In the genomic region with DNA sequence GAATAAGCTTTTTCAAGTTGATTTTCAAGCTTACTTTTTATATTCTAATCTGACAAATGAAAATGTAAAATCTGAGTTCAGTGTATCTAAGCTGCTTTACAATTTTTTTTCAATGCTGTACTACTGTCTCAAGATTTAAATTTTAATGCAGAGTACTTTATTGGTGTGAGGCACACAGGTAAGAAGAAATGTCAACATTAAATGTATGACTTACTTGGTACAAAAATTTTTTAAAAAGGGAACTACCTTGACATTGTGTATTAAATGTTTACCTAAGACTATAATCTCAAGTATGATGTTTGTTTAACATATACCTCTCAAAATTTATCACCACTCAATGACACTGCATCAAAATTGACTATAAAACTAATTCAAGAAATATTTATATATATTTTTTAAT, we compare ENCODE assay signal across 21 cellular contexts.
DNase-seq lines count a peak whose midpoint lies in the region; ATAC-seq, FAIRE-seq and TF ChIP-seq lines count a peak whose summit lies in the region.
"Had no signal": no experiment of that assay in that cellular context is flagged by ENCODE, and none has a peak within 500 bp of the region (broad histone marks: within the 10 kb centered on the region; RNA-seq: fewer than 3 reads in every experiment).

No MANE protein-coding gene starts in this region.

- BruUV-seq in HepG2 (replicated peaks; lab: Mats Ljungman, UMichigan): no TSS peak

- DNase-seq in DMS53 (lab: John Stamatoyannopoulos, UW): peak; percentile 6
- no peak for DNase-seq in DMS53 treated with DMSO at 0.1 percent for 48 hours (lab: John Stamatoyannopoulos, UW; ENCODE audit: unreplicated experiment)
- DNase-seq in HepG2 (ENCODE audit: low spot score): no peak
- DNase-seq in right lobe of liver: no peak
- DNase-seq in kidney: no peak
- DNase-seq in NCI-H146 treated with DMSO at 0.1 percent for 48 hours (lab: John Stamatoyannopoulos, UW; ENCODE audit: unreplicated experiment): no peak
- DNase-seq: AML-193; Caco-2; Calu3; CD4-positive, alpha-beta T cell; CD8-positive, alpha-beta T cell; DMS79 treated with DMSO at 0.1 percent for 48 hours; GF-D8 had no signal

- H3K27ac ChIP-seq in HepG2 (ENCODE audit: extremely low read length, insufficient read depth, low read length): no peak overlapping the region
- no peak overlapping the region for H3K27ac ChIP-seq in right lobe of liver
- no peak overlapping the region for H3K27ac ChIP-seq in kidney (ENCODE audit: low read depth in 2 of 2, low read length in 2 of 2)
- H3K27ac ChIP-seq: 22Rv1; A549; BLaER1 treated with 17β-estradiol and CSF1 and Interleukin-3, amounts not matched to agents 10 nM and 100 nM; C4-2B had no signal

- H4K20me1 ChIP-seq in HepG2 (ENCODE audit: insufficient read depth, low read length): no peaks in the 10 kb centered on the region
- H4K20me1 ChIP-seq: BLaER1 treated with 17β-estradiol and CSF1 and Interleukin-3, amounts not matched to agents 10 nM and 100 nM had no signal

- ATAC-seq in HepG2 (no peak), right lobe of liver (no peak)
- ATAC-seq: A549; CD8-positive, alpha-beta T cell had no signal

- H3K9ac ChIP-seq in HepG2 (ENCODE audit: insufficient read depth, low read depth, low read length) (no peak overlapping the region), kidney (ENCODE audit: low read length in 2 of 2) (no peak overlapping the region)
- H3K9ac ChIP-seq: BLaER1 treated with 17β-estradiol and CSF1 and Interleukin-3, amounts not matched to agents 10 nM and 100 nM had no signal

- H3K9me3 ChIP-seq in HepG2 (ENCODE audit: low read length) (no peaks in the 10 kb centered on the region), right lobe of liver (no peaks in the 10 kb centered on the region), kidney (ENCODE audit: control insufficient read depth in 1 of 2, low read length in 2 of 2) (no peaks in the 10 kb centered on the region)
- H3K9me3 ChIP-seq: A549; BLaER1 treated with 17β-estradiol and CSF1 and Interleukin-3, amounts not matched to agents 10 nM and 100 nM; Caco-2 had no signal

- CTCF ChIA-PET in HepG2 (lab: Yijun Ruan, JAX; ENCODE audit: low intra/inter-chr PET ratio, low total read pairs): no interaction called here

- TF ChIP-seq CTCF in HepG2 (CRISPR knock-in tag; IDR thresholded peaks at IDR 0.05): no peak
- TF ChIP-seq CTCF in right lobe of liver (IDR thresholded peaks at IDR 0.05): no peak
- TF ChIP-seq CTCF in kidney (IDR thresholded peaks at IDR 0.05; ENCODE audit: borderline replicate concordance, extremely low read depth, insufficient read depth): no peak

- H3K36me3 ChIP-seq in HepG2 (replicated peaks in 1 of 2; ENCODE audit: control insufficient read depth in 1 of 2, insufficient read depth in 2 of 2, low read length in 2 of 2) (no peaks in the 10 kb centered on the region; a peak in 1 of 5 replicates), right lobe of liver (no peaks in the 10 kb centered on the region), kidney (ENCODE audit: control insufficient read depth in 1 of 2, insufficient read depth in 2 of 2, low read length in 2 of 2) (no peaks in the 10 kb centered on the region)
- H3K36me3 ChIP-seq: BLaER1 treated with 17β-estradiol and CSF1 and Interleukin-3, amounts not matched to agents 10 nM and 100 nM had no signal

- H3K79me2 ChIP-seq in HepG2 (ENCODE audit: insufficient read depth, low read length): no peaks in the 10 kb centered on the region

- POLR2A ChIA-PET in HepG2 (lab: Yijun Ruan, JAX): no interaction called here

- in situ Hi-C loops in HepG2 (cut with HindIII; ENCODE audit: extremely low pct_ligation_motif_present, low pct_unique_long_range_greater_than_20kb): no loop called here

- H2AFZ ChIP-seq in HepG2 (ENCODE audit: low read length): no peak overlapping the region

- H3K4me1 ChIP-seq in HepG2 (ENCODE audit: insufficient read depth, low read length): no peaks in the 10 kb centered on the region
- H3K4me1 ChIP-seq in right lobe of liver: no peaks in the 10 kb centered on the region
- H3K4me1 ChIP-seq in kidney (ENCODE audit: control insufficient read depth in 1 of 2, insufficient read depth in 1 of 2, low read depth in 1 of 2, low read length in 2 of 2): no peaks in the 10 kb centered on the region
- H3K4me1 ChIP-seq: A549; BLaER1 treated with 17β-estradiol and CSF1 and Interleukin-3, amounts not matched to agents 10 nM and 100 nM; Caco-2 had no signal

- H3K4me2 ChIP-seq in HepG2 (ENCODE audit: low read depth, low read length): no peak overlapping the region
- H3K4me2 ChIP-seq: A549; BLaER1 treated with 17β-estradiol and CSF1 and Interleukin-3, amounts not matched to agents 10 nM and 100 nM had no signal

- intact Hi-C loops in HepG2 (cut with micrococcal nuclease; ENCODE audit: unreplicated experiment) (no loop called here), right lobe of liver (cut with DNase I) (no loop called here), kidney (cut with DNase I) (no loop called here)

- TF ChIP-seq RAD21 in HepG2 (CRISPR knock-in tag; IDR thresholded peaks at IDR 0.05): no peak

- H3K4me3 ChIP-seq in HepG2 (replicated peaks in 1 of 3; ENCODE audit: insufficient read depth in 1 of 3, low read depth in 2 of 3, low read length in 3 of 3): no peak overlapping the region
- H3K4me3 ChIP-seq in right lobe of liver: no peak overlapping the region
- H3K4me3 ChIP-seq in kidney (ENCODE audit: low read length in 2 of 2): no peak overlapping the region
- H3K4me3 ChIP-seq: A549; BLaER1 treated with 17β-estradiol and CSF1 and Interleukin-3, amounts not matched to agents 10 nM and 100 nM had no signal

- FAIRE-seq in HepG2 (lab: Jason Lieb, UNC): no peak
- FAIRE-seq in kidney (lab: Jason Lieb, UNC): peak; percentile 61
- FAIRE-seq: D721Med, G401.6, GM12891, GM19239 had no signal

- H3K27me3 ChIP-seq in HepG2 (ENCODE audit: control insufficient read depth in 1 of 2, insufficient read depth in 2 of 2, low read length in 2 of 2): no peaks in the 10 kb centered on the region
- H3K27me3 ChIP-seq in right lobe of liver: no peaks in the 10 kb centered on the region
- H3K27me3 ChIP-seq: BLaER1 treated with 17β-estradiol and CSF1 and Interleukin-3, amounts not matched to agents 10 nM and 100 nM had no signal

- TF ChIP-seq POLR2A in HepG2 (IDR thresholded peaks at IDR 0.05; ENCODE audit: insufficient read depth in 1 of 2, low read depth in 2 of 2, low read length in 2 of 2): no peak
- no peak for TF ChIP-seq POLR2A in right lobe of liver (IDR thresholded peaks at IDR 0.05)

- TF ChIP-seq EP300 in HepG2 (IDR thresholded peaks at IDR 0.05; ENCODE audit: low read depth in 2 of 2, low read length in 2 of 2) (no peak), HepG2 (CRISPR knock-in tag; IDR thresholded peaks at IDR 0.05; ENCODE audit: borderline replicate concordance) (no peak)

TF ChIP-seq in HepG2, 621 proteins besides CTCF, POLR2A, EP300 and RAD21:
- TF ChIP-seq, protein P1, sequence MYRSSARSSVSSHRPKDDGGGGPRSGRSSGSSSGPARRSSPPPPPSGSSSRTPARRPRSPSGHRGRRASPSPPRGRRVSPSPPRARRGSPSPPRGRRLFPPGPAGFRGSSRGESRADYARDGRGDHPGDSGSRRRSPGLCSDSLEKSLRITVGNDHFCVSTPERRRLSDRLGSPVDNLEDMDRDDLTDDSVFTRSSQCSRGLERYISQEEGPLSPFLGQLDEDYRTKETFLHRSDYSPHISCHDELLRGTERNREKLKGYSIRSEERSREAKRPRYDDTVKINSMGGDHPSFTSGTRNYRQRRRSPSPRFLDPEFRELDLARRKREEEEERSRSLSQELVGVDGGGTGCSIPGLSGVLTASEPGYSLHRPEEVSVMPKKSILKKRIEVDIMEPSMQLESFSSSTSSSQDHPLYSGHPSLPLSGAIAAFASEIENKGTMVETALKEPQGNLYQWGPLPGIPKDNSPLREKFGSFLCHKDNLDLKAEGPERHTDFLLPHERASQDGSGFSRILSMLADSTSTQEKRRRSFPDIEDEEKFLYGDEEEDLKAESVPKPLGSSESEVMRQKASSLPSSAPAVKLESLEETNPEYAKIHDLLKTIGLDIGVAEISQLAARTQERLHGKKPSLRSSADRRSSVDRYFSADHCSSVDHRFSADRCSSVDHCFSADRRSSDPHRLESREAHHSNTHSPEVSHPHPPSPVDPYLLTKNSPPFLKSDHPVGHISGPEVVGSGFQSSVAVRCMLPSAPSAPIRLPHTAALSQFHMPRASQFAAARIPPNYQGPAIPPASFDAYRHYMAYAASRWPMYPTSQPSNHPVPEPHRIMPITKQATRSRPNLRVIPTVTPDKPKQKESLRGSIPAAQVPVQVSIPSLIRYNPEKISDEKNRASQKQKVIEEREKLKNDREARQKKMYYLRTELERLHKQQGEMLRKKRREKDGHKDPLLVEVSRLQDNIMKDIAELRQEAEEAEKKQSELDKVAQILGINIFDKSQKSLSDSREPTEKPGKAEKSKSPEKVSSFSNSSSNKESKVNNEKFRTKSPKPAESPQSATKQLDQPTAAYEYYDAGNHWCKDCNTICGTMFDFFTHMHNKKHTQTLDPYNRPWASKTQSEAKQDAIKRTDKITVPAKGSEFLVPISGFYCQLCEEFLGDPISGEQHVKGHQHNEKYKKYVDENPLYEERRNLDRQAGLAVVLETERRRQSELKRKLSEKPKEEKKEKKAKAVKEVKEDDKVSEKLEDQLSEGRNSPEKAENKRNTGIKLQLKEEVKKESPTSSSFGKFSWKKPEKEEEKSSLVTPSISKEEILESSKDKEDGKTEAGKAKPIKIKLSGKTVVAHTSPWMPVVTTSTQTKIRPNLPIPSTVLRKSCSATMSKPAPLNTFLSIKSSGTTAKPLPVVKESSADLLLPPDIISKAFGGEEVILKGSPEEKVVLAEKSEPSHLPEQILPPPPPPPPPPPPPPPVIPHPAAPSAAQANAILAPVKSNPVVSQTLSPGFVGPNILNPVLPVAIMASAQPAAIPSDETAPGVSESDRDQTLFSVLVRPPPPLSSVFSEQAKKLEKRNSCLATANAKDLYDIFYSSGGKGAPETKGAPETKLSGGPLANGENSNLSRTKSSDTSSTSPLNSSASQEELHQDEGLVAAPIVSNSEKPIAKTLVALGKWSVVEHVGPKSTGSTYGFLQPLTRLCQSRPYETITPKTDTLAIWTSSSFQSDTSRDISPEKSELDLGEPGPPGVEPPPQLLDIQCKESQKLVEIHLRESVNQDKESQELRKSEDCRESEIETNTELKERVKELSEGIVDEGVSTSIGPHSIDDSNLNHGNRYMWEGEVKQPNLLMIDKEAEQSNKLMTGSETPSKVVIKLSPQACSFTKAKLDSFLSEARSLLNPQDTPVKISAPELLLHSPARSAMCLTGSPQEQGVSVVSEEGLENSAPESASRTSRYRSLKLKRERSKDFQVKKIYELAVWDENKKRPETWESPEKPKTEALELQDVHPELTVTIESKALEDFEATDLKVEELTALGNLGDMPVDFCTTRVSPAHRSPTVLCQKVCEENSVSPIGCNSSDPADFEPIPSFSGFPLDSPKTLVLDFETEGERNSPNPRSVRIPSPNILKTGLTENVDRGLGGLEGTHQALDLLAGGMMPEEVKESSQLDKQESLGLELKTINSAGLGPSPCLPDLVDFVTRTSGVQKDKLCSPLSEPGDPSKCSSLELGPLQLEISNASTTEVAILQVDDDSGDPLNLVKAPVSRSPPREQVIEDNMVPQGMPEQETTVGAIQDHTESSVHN (CRISPR knock-in tag; IDR thresholded peaks at IDR 0.05): no peak
- 0 out of 2 replicates have a peak, but pooled peaks have one; percentile 49 for TF ChIP-seq FOXA1 (IDR thresholded peaks at IDR 0.05)
- TF ChIP-seq FOXA1 (CRISPR knock-in tag; IDR thresholded peaks at IDR 0.05): no peak
- TF ChIP-seq ZNF350 (CRISPR knock-in tag; IDR thresholded peaks at IDR 0.05; ENCODE audit: borderline replicate concordance, low read depth): no peak
TF ChIP-seq in HepG2: peak in this region for 1.
